Comparison of ENCODE assay signal across 1 cellular context in the genomic region with DNA sequence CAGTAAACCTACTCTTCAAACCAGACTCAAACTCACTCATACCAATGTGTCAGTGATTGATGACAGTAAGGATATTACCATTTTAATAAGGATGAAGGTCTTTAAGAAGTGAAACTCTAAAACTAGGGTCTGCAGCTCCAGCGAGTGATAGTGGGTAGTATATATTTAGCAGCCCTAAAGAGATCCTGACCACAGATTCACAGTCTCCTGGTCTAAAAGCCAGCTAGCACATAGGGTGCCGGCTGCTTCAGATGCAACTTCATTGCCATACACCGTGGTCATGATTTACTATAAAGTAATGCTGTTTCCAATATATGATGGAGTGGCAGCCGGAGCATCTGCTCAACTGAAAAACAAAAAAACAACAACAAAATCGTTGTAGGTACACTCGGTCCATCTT.
TF ChIP-seq lines count a peak whose summit lies in the region.

No MANE protein-coding gene starts in this region.

TF ChIP-seq in H1, 55 proteins besides CTCF, POLR2A, EP300 and RAD21 (continued from another document):
- TF ChIP-seq SIRT6 (IDR thresholded peaks at IDR 0.05; ENCODE audit: low read length) (no peak), ZNF274 (IDR thresholded peaks at IDR 0.05; ENCODE audit: borderline replicate concordance, extremely low read depth, low read length) (no peak), HDAC6 (IDR thresholded peaks at IDR 0.05; ENCODE audit: low read depth, low read length) (no peak), SP2 (IDR thresholded peaks at IDR 0.05; ENCODE audit: low read length) (no peak), CBX5 (IDR thresholded peaks at IDR 0.05; ENCODE audit: low read depth, low read length) (no peak), CHD1 (IDR thresholded peaks at IDR 0.05; ENCODE audit: low read depth, low read length) (no peak), PHF8 (conservative IDR thresholded peaks at IDR 0.05; ENCODE audit: low read depth, low read length) (no peak), BACH1 (IDR thresholded peaks at IDR 0.05; ENCODE audit: low read length) (no peak)
- TF ChIP-seq, protein P1, sequence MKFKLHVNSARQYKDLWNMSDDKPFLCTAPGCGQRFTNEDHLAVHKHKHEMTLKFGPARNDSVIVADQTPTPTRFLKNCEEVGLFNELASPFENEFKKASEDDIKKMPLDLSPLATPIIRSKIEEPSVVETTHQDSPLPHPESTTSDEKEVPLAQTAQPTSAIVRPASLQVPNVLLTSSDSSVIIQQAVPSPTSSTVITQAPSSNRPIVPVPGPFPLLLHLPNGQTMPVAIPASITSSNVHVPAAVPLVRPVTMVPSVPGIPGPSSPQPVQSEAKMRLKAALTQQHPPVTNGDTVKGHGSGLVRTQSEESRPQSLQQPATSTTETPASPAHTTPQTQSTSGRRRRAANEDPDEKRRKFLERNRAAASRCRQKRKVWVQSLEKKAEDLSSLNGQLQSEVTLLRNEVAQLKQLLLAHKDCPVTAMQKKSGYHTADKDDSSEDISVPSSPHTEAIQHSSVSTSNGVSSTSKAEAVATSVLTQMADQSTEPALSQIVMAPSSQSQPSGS (IDR thresholded peaks at IDR 0.05; ENCODE audit: low read length) = no peak
